ENCODE assay signal across 8 cellular contexts in genomic region chr20:50510706-50511401, GRCh38.
DNase-seq lines count a peak whose midpoint lies in the region; ATAC-seq and TF ChIP-seq lines count a peak whose summit lies in the region.

No MANE protein-coding gene starts in this region.

- H3K4me1 ChIP-seq in MM.1S (ENCODE audit: low read length): peaks cover 32% of the 10 kb centered on the region

- H3K4me3 ChIP-seq in MM.1S (ENCODE audit: low read length): peak overlapping the region; percentile 94
- peak overlapping the region; percentile 98 for H3K4me3 ChIP-seq in astrocyte of the spinal cord (ENCODE audit: low read depth, low read length)

- H3K27me3 Mint-ChIP-seq in stimulated activated naive CD8-positive, alpha-beta T cell treated with anti-CD3 and anti-CD28 coated beads, Interleukin-15, amount 100 ng/mL, for 72 hours: no peaks in the 10 kb centered on the region

- no peaks in the 10 kb centered on the region for H3K9me2 ChIP-seq in MM.1S (replicated peaks; ENCODE audit: insufficient read depth, low read length)

- peak overlapping the region; percentile 35; the same call in 1 of the 2 replicates for H3K27ac ChIP-seq in MM.1S (ENCODE audit: low read length)
- H3K27ac ChIP-seq in layer of hippocampus (ENCODE audit: low read depth, low read length): peak overlapping the region; percentile 83

- H3K4me2 ChIP-seq in MM.1S (ENCODE audit: low read depth, low read length): peak overlapping the region; percentile 85

- H3K4me3 Mint-ChIP-seq in stimulated activated naive CD8-positive, alpha-beta T cell treated with anti-CD3 and anti-CD28 coated beads, Interleukin-15, amount 100 ng/mL, for 72 hours: peak overlapping the region; percentile 94 to 97

- TF ChIP-seq CTCF in MM.1S (IDR thresholded peaks at IDR 0.05; ENCODE audit: low read length) (no peak), astrocyte of the spinal cord (IDR thresholded peaks at IDR 0.05; ENCODE audit: low read depth, low read length) (no peak)

- H3K27ac Mint-ChIP-seq in stimulated activated naive CD8-positive, alpha-beta T cell treated with anti-CD3 and anti-CD28 coated beads, Interleukin-15, amount 100 ng/mL, for 72 hours: peak overlapping the region; percentile 89 to 98

- no peaks in the 10 kb centered on the region for H4K20me1 ChIP-seq in MM.1S (ENCODE audit: insufficient read depth, low read length)

- H3K36me3 ChIP-seq in MM.1S (replicated peaks; ENCODE audit: insufficient read depth, low read length): no peaks in the 10 kb centered on the region

- peaks cover 57% of the 10 kb centered on the region for H3K79me2 ChIP-seq in MM.1S (ENCODE audit: low read length)

- peaks cover 45% of the 10 kb centered on the region for H3K4me1 Mint-ChIP-seq in stimulated activated naive CD8-positive, alpha-beta T cell treated with anti-CD3 and anti-CD28 coated beads, Interleukin-15, amount 100 ng/mL, for 72 hours

- H3K27me3 ChIP-seq in MM.1S (replicated peaks; ENCODE audit: insufficient read depth, low read length): no peaks in the 10 kb centered on the region
- H3K27me3 ChIP-seq in layer of hippocampus (ENCODE audit: control insufficient read depth, insufficient read depth, low read length): no peaks in the 10 kb centered on the region

- peak overlapping the region; percentile 89 for H3K9ac ChIP-seq in MM.1S (ENCODE audit: low read length)

- H3K9me3 ChIP-seq in MM.1S (replicated peaks; ENCODE audit: insufficient read depth, low read length): no peaks in the 10 kb centered on the region

- H2AFZ ChIP-seq in MM.1S (ENCODE audit: low read length): no peak overlapping the region; the same call in 1 of the 2 replicates

- H3K9me3 Mint-ChIP-seq in stimulated activated naive CD8-positive, alpha-beta T cell treated with anti-CD3 and anti-CD28 coated beads, Interleukin-15, amount 100 ng/mL, for 72 hours: no peaks in the 10 kb centered on the region

- in situ Hi-C loops in astrocyte of the spinal cord (cut with HindIII; ENCODE audit: low sequenced_read_pairs): no loop called here

- ATAC-seq in GM18502 (IDR thresholded peaks at IDR 0.05; ENCODE audit: poor library complexity, unreplicated experiment): peak; percentile 0
- peak; percentile 6 for ATAC-seq in stimulated activated naive CD8-positive, alpha-beta T cell treated with anti-CD3 and anti-CD28 coated beads, Interleukin-15, amount 100 ng/mL, for 72 hours
- no peak for ATAC-seq in HG02884 (IDR thresholded peaks at IDR 0.05; ENCODE audit: unreplicated experiment)

- DNase-seq in MM.1S (peak; percentile 9), astrocyte of the spinal cord (ENCODE audit: low read depth, low spot score) (no peak), kidney tubule cell (ENCODE audit: low spot score) (no peak), NCI-H226 (no peak)
- peak in 1 of 2 donors; percentile 31 for DNase-seq in stimulated activated naive CD8-positive, alpha-beta T cell treated with anti-CD3 and anti-CD28 coated beads, Interleukin-15, amount 100 ng/mL, for 72 hours

- H3F3A ChIP-seq in MM.1S (ENCODE audit: insufficient read depth, low read length): peaks cover 4% of the 10 kb centered on the region; the same call in 1 of the 2 replicates
